8 cellular contexts compared by ENCODE assay signal in genomic region chr16:27145630-27146029, GRCh38.
"Had no signal": no experiment of that assay in that cellular context is flagged by ENCODE, and none has a peak within 500 bp of the region (broad histone marks: within the 10 kb centered on the region; RNA-seq: fewer than 3 reads in every experiment).

No MANE protein-coding gene starts in this region.

- H3K4me3 ChIP-seq: GM12878 had no signal

- FAIRE-seq: G401.6, GM12878, GM12891, GM12892, GM18507, GM19239 had no signal

- DNase-seq: GDM1, GF-D8 had no signal

- ATAC-seq: GM12878 had no signal
